Comparison of ENCODE assay signal across 10 cellular contexts in genomic region chr6:41489284-41489851, GRCh38. TPM values are rescaled to one million over a fixed set of nuclear protein-coding genes. Genes with fewer than 3 reads are reported as not detected.
DNase-seq lines count a peak whose midpoint lies in the region; ATAC-seq, FAIRE-seq and TF ChIP-seq lines count a peak whose summit lies in the region.
"Had no signal": no experiment of that assay in that cellular context is flagged by ENCODE, and none has a peak within 500 bp of the region (broad histone marks: within the 10 kb centered on the region; RNA-seq: fewer than 3 reads in every experiment).

No MANE protein-coding gene starts in this region.

- H3K27me3 ChIP-seq in K562 (ENCODE audit: control insufficient read depth in 2 of 2, insufficient read depth in 2 of 2, low read length in 2 of 2) = peaks cover 59 to 79% of the 10 kb centered on the region in 2 experiments
- H3K27me3 ChIP-seq: ovary, Peyer's patch had no signal

- no peak for TF ChIP-seq RAD21 in K562 (CRISPR knock-in tag; conservative IDR thresholded peaks at IDR 0.05 in 1 of 2, IDR thresholded peaks at IDR 0.05 in 1 of 2)

- TF ChIP-seq EP300 in K562 (IDR thresholded peaks at IDR 0.05; ENCODE audit: low read length) = no peak

- no peak overlapping the region for H3K27ac ChIP-seq in K562 (ENCODE audit: extremely low read depth, low read depth, low read length)
- H3K27ac ChIP-seq: ovary, Peyer's patch had no signal

- no peak overlapping the region for H2AFZ ChIP-seq in K562 (ENCODE audit: low read depth, low read length)

- H3K79me2 ChIP-seq in K562 (ENCODE audit: control insufficient read depth, insufficient read depth, low read length) = no peaks in the 10 kb centered on the region

- CTCF ChIA-PET in HEK293T (lab: Yijun Ruan, JAX) (interaction anchor here (1.4 kb wide), 1 partner anchor 65 kb away, joined by 8 read pairs; no protein-coding TSS in a partner anchor), K562 (lab: Yijun Ruan, JAX; ENCODE audit: low intra/inter-chr PET ratio) (no interaction called here)

- H3K27me3 Mint-ChIP-seq in mesothelial cell of epicardium (ENCODE audit: low read depth) = no peaks in the 10 kb centered on the region

- no peak overlapping the region for H3K4me2 ChIP-seq in K562 (ENCODE audit: insufficient read depth, low read length)

- TF ChIP-seq POLR2A in K562 (conservative IDR thresholded peaks at IDR 0.05) = no peak

- BruUV-seq in K562 (replicated peaks; lab: Mats Ljungman, UMichigan) = no TSS peak

- intact Hi-C loops in K562 (cut with micrococcal nuclease) = no loop called here

- peak; percentile 31 for DNase-seq in AG20443 (ENCODE audit: low spot score)
- no peak for DNase-seq in HEK293T (ENCODE audit: extremely low spot score)
- DNase-seq in K562 (ENCODE audit: extremely low read depth in 1 of 4, low spot score in 3 of 4) = no peak
- peak in 1 of 2 experiments; percentile 71 for DNase-seq in mesothelial cell of epicardium (ENCODE audit: low spot score in 2 of 2, unreplicated experiment in 2 of 2)
- no peak for DNase-seq in HUDEP-2 (lab: John Stamatoyannopoulos, UW; ENCODE audit: unreplicated experiment in 76 of 76)

- H3K9me1 ChIP-seq in K562 (ENCODE audit: control insufficient read depth, insufficient read depth, low read length) = no peaks in the 10 kb centered on the region

- H3K36me3 Mint-ChIP-seq in mesothelial cell of epicardium = no peaks in the 10 kb centered on the region

- no peaks in the 10 kb centered on the region for H3K36me3 ChIP-seq in K562 (ENCODE audit: control insufficient read depth, insufficient read depth, low read length)
- H3K36me3 ChIP-seq: ovary, Peyer's patch had no signal

- in situ Hi-C loops in K562 (cut with MboI) = no loop called here

- TF ChIP-seq CTCF in K562 (IDR thresholded peaks at IDR 0.05 in 2 of 3, conservative IDR thresholded peaks at IDR 0.05 in 1 of 3; ENCODE audit: insufficient read depth in 2 of 3, low read depth in 1 of 3, low read length in 3 of 3) (no peak), mesothelial cell of epicardium (IDR thresholded peaks at IDR 0.05; ENCODE audit: unreplicated experiment) (no peak)

- no peaks in the 10 kb centered on the region for H3K9me3 Mint-ChIP-seq in mesothelial cell of epicardium

- no peak overlapping the region for H3K9ac ChIP-seq in K562 (ENCODE audit: insufficient read depth in 1 of 2, low read depth in 2 of 2, low read length in 2 of 2)

- 2% methylated on average over 15 of the region's 15 CpGs for WGBS in K562 (ENCODE audit: insufficient coverage, low coverage, missing lambda C conversion rate)

- no peak overlapping the region for H3K4me3 ChIP-seq in K562
- H3K4me3 ChIP-seq: ovary, Peyer's patch had no signal

- peaks cover 73% of the 10 kb centered on the region for H3K4me1 Mint-ChIP-seq in mesothelial cell of epicardium

- peak overlapping the region; percentile 23 for H3K4me3 Mint-ChIP-seq in mesothelial cell of epicardium

- peaks cover 6% of the 10 kb centered on the region for H4K20me1 ChIP-seq in K562 (replicated peaks; ENCODE audit: control insufficient read depth, insufficient read depth, low read length)

- H3K9me3 ChIP-seq in K562 (replicated peaks; ENCODE audit: control insufficient read depth, insufficient read depth, low read depth, low read length) = no peaks in the 10 kb centered on the region
- H3K9me3 ChIP-seq: ovary, Peyer's patch had no signal

- POLR2A ChIA-PET in HEK293T (lab: Yijun Ruan, JAX) (no interaction called here), K562 (lab: Yijun Ruan, JAX) (no interaction called here)

- H3K27ac Mint-ChIP-seq in mesothelial cell of epicardium = peak overlapping the region; percentile 90

- H3K4me1 ChIP-seq in K562 (replicated peaks in 1 of 2; ENCODE audit: control insufficient read depth in 2 of 2, insufficient read depth in 2 of 2, low read length in 2 of 2) = peaks cover 0 to 3% of the 10 kb centered on the region in 2 experiments; a peak in 2 of 5 replicates

- no peak for FAIRE-seq in K562 (lab: Jason Lieb, UNC)

- ATAC-seq in K562 = no peak
- no peak for ATAC-seq in HG03354 (IDR thresholded peaks at IDR 0.05; ENCODE audit: poor library complexity, severe bottlenecking, unreplicated experiment)
- ATAC-seq in GM21717 (IDR thresholded peaks at IDR 0.05; ENCODE audit: unreplicated experiment) = no peak
- no peak for ATAC-seq in HG03565 (IDR thresholded peaks at IDR 0.05; ENCODE audit: unreplicated experiment)

TF ChIP-seq in HEK293T, 16 proteins besides CTCF, POLR2A, EP300 and RAD21:
- TF ChIP-seq PKNOX1 (IDR thresholded peaks at IDR 0.05) (peak; percentile 66), FOXA1 (IDR thresholded peaks at IDR 0.05) (no peak)

TF ChIP-seq in K562, 482 proteins besides CTCF, POLR2A, EP300 and RAD21:
- TF ChIP-seq PKNOX1 (IDR thresholded peaks at IDR 0.05) = 0 out of 2 replicates have a peak, but pooled peaks have one; percentile 20
- no peak for TF ChIP-seq ZNF277 (CRISPR knock-in tag; IDR thresholded peaks at IDR 0.05; ENCODE audit: borderline replicate concordance)

RNA-seq across cellular contexts. Expression of gene FOXP4, which starts 56.8 kb away (rescaled TPM):
- total RNA-seq in K562 (2011; cell fraction: chromatin; rRNA removed; ENCODE audit: low replicate concordance) = 5.5 and 10.3 TPM in 2 replicates
- total RNA-seq in K562 (2011; cell fraction: nucleolus; rRNA removed) = 4.9 and 8.2 TPM in 2 replicates
- total RNA-seq in K562 (2011; cell fraction: nucleoplasm; rRNA removed) = 5.6 and 10.2 TPM in 2 replicates
- total RNA-seq in K562 (2014; rRNA removed) (3.4 and 5.9 TPM in 2 replicates), K562 (2014; rRNA removed; fragmentation: Illumina TruSeq; extraction: Trizol) (0.70 and 1.1 TPM in 2 replicates), K562 (2015; rRNA removed; fragmentation: Illumina TruSeq; extraction: Trizol) (2.3 TPM in 2 replicates), K562 (2021) (26.7 and 29.4 TPM in 2 replicates), mesothelial cell of epicardium (85.1 to 91.0 TPM (median 87.9 TPM) in 3 replicates)
- polyA plus RNA-seq in K562 (2011; rRNA removed) (1.2 and 2.9 TPM in 2 replicates), K562 (2014; fragmentation: Illumina TruSeq; extraction: Trizol) (5.9 and 13.8 TPM in 2 replicates), K562 (2014; fragmentation: Nextera tagmentation; extraction: Ambion mirVana) (under 1 TPM; 0.11 TPM), K562 (2014; rRNA removed) (6.7 and 7.4 TPM in 2 replicates)
- 1.5 and 3.9 TPM in 2 replicates for polyA plus RNA-seq in K562 (2011; cell fraction: cytosol; rRNA removed)
- 4.4 and 9.6 TPM in 2 replicates for polyA plus RNA-seq in K562 (2011; cell fraction: nucleus; rRNA removed)
- polyA plus RNA-seq in K562 (2012) = 17.6 and 30.3 TPM in 2 replicates
- 0.87 and 1.4 TPM in 2 replicates for polyA minus RNA-seq in K562 (2011; rRNA and poly(A)+ RNA removed)
- 7.2 and 14.0 TPM in 2 replicates for polyA minus RNA-seq in K562 (2011; cell fraction: cytosol; rRNA and poly(A)+ RNA removed)
- polyA minus RNA-seq in K562 (2011; cell fraction: nucleus; rRNA and poly(A)+ RNA removed) = 2.9 and 4.7 TPM in 2 replicates
